In the genomic region with DNA sequence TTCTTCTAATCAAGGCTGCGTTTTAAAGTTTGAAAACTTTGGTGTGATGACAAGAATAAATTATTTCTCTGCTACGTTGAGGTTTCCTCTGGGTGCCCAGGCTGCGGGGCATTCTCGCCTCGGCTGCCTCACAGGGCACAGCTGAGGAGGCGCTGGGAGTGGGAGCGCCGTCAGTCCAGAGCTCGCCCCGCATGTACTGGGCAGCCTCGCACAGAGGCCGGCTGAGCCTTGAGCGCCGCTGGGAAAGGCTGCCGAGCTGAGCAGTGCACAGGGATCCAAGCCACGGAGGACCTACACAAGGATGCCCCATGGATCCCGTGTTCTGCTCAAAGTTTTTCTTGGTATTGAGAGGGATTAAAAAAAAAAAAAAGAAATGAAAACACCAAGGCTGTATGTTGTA, we compare ENCODE assay signal across 1 cellular context.
TF ChIP-seq lines count a peak whose summit lies in the region.

No MANE protein-coding gene starts in this region.

TF ChIP-seq in WTC11, 78 proteins besides CTCF, POLR2A, EP300 and RAD21 (continued from another document):
- TF ChIP-seq, protein P1, sequence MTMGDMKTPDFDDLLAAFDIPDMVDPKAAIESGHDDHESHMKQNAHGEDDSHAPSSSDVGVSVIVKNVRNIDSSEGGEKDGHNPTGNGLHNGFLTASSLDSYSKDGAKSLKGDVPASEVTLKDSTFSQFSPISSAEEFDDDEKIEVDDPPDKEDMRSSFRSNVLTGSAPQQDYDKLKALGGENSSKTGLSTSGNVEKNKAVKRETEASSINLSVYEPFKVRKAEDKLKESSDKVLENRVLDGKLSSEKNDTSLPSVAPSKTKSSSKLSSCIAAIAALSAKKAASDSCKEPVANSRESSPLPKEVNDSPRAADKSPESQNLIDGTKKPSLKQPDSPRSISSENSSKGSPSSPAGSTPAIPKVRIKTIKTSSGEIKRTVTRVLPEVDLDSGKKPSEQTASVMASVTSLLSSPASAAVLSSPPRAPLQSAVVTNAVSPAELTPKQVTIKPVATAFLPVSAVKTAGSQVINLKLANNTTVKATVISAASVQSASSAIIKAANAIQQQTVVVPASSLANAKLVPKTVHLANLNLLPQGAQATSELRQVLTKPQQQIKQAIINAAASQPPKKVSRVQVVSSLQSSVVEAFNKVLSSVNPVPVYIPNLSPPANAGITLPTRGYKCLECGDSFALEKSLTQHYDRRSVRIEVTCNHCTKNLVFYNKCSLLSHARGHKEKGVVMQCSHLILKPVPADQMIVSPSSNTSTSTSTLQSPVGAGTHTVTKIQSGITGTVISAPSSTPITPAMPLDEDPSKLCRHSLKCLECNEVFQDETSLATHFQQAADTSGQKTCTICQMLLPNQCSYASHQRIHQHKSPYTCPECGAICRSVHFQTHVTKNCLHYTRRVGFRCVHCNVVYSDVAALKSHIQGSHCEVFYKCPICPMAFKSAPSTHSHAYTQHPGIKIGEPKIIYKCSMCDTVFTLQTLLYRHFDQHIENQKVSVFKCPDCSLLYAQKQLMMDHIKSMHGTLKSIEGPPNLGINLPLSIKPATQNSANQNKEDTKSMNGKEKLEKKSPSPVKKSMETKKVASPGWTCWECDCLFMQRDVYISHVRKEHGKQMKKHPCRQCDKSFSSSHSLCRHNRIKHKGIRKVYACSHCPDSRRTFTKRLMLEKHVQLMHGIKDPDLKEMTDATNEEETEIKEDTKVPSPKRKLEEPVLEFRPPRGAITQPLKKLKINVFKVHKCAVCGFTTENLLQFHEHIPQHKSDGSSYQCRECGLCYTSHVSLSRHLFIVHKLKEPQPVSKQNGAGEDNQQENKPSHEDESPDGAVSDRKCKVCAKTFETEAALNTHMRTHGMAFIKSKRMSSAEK (CRISPR knock-in tag; IDR thresholded peaks at IDR 0.05; ENCODE audit: borderline replicate concordance): no peak
- TF ChIP-seq TEAD4 (CRISPR knock-in tag; IDR thresholded peaks at IDR 0.05) (no peak), ESRRA (CRISPR knock-in tag; IDR thresholded peaks at IDR 0.05; ENCODE audit: borderline replicate concordance) (no peak), FOXP1 (CRISPR knock-in tag; IDR thresholded peaks at IDR 0.05; ENCODE audit: borderline replicate concordance) (no peak), GTF2I (CRISPR knock-in tag; conservative IDR thresholded peaks at IDR 0.05) (no peak), ZNF671 (CRISPR knock-in tag; IDR thresholded peaks at IDR 0.05) (no peak), ZNF317 (CRISPR knock-in tag; IDR thresholded peaks at IDR 0.05; ENCODE audit: borderline replicate concordance, low read depth) (no peak), OVOL2 (CRISPR knock-in tag; IDR thresholded peaks at IDR 0.05; ENCODE audit: borderline replicate concordance) (no peak), HMGA2 (CRISPR knock-in tag; IDR thresholded peaks at IDR 0.05) (no peak)
- TF ChIP-seq, protein P2, sequence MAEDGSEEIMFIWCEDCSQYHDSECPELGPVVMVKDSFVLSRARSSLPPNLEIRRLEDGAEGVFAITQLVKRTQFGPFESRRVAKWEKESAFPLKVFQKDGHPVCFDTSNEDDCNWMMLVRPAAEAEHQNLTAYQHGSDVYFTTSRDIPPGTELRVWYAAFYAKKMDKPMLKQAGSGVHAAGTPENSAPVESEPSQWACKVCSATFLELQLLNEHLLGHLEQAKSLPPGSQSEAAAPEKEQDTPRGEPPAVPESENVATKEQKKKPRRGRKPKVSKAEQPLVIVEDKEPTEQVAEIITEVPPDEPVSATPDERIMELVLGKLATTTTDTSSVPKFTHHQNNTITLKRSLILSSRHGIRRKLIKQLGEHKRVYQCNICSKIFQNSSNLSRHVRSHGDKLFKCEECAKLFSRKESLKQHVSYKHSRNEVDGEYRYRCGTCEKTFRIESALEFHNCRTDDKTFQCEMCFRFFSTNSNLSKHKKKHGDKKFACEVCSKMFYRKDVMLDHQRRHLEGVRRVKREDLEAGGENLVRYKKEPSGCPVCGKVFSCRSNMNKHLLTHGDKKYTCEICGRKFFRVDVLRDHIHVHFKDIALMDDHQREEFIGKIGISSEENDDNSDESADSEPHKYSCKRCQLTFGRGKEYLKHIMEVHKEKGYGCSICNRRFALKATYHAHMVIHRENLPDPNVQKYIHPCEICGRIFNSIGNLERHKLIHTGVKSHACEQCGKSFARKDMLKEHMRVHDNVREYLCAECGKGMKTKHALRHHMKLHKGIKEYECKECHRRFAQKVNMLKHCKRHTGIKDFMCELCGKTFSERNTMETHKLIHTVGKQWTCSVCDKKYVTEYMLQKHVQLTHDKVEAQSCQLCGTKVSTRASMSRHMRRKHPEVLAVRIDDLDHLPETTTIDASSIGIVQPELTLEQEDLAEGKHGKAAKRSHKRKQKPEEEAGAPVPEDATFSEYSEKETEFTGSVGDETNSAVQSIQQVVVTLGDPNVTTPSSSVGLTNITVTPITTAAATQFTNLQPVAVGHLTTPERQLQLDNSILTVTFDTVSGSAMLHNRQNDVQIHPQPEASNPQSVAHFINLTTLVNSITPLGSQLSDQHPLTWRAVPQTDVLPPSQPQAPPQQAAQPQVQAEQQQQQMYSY (CRISPR knock-in tag; IDR thresholded peaks at IDR 0.05): no peak
- TF ChIP-seq, protein P3, sequence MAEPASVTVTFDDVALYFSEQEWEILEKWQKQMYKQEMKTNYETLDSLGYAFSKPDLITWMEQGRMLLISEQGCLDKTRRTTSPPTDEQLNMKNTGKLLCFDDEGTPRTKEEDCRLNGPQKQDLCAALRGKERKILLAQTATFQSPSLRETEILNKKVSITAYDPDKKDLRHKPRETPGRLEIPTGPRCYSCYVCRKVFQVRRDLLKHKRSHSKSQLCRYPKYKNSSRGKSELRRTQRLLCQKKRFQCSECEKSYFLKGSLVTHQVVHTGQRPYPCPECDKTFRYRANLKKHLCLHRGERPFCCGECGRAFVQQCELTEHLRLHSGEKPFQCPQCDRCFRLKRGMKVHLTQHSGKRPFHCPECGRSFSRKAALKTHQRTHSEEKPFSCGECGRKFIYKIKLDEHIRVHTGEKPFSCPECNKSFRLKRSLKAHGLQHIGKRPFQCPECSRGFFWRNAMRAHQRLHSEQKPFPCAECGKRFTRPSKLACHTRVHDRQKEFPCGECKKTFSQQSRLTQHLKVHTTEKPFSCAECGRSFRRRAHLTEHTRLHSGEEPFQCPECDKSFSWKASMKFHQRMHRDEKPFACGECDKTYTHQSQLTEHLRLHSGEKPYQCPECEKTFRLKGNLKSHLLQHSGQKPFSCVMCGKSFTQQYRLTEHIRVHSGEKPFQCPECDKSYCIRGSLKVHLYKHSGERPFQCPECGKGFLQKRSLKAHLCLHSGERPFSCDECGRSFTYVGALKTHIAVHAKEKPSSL (CRISPR knock-in tag; conservative IDR thresholded peaks at IDR 0.05): no peak
- TF ChIP-seq, protein P4, sequence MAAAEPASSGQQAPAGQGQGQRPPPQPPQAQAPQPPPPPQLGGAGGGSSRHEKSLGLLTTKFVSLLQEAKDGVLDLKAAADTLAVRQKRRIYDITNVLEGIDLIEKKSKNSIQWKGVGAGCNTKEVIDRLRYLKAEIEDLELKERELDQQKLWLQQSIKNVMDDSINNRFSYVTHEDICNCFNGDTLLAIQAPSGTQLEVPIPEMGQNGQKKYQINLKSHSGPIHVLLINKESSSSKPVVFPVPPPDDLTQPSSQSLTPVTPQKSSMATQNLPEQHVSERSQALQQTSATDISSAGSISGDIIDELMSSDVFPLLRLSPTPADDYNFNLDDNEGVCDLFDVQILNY (CRISPR knock-in tag; IDR thresholded peaks at IDR 0.05): no peak
- TF ChIP-seq, protein P5, sequence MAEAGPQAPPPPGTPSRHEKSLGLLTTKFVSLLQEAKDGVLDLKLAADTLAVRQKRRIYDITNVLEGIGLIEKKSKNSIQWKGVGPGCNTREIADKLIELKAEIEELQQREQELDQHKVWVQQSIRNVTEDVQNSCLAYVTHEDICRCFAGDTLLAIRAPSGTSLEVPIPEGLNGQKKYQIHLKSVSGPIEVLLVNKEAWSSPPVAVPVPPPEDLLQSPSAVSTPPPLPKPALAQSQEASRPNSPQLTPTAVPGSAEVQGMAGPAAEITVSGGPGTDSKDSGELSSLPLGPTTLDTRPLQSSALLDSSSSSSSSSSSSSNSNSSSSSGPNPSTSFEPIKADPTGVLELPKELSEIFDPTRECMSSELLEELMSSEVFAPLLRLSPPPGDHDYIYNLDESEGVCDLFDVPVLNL (CRISPR knock-in tag; IDR thresholded peaks at IDR 0.05; ENCODE audit: borderline replicate concordance, low read depth): no peak
